In the genomic region with DNA sequence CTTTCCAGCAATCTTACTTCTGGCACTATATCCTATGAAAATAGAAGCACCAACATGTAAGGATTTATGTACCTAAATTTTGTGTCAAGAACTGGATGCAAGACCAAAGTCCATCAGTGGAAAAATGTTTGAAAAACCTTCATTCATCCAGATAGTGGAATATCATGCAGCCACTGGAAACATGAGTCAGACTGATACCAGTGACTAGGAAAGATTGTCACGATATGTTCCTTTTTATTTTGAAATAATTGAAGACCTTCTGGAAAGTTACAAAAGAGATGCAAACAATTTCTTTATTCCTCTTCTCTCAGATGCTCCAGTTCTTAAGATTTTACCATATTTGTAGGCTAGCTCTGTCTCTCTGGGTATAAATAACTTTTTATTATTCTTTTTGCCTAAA, we compare ENCODE assay signal across 23 cellular contexts. TPM values are rescaled to one million over a fixed set of nuclear protein-coding genes. Genes with fewer than 3 reads are reported as not detected.
"Had no signal": no experiment of that assay in that cellular context is flagged by ENCODE, and none has a peak within 500 bp of the region (broad histone marks: within the 10 kb centered on the region; RNA-seq: fewer than 3 reads in every experiment).

No MANE protein-coding gene starts in this region.

- H3K36me3 ChIP-seq: esophagus squamous epithelium, neutrophil, tibial nerve, upper lobe of right lung, vagina had no signal

- DNase-seq: dermis blood vessel endothelial cell; esophagus squamous epithelium; foreskin melanocyte; head of caudate nucleus; hypothalamus; islet precursor cell; mucosa of descending colon; naive thymus-derived CD8-positive, alpha-beta T cell; psoas muscle; retina; stimulated activated CD4-positive, alpha-beta T cell treated with anti-CD3 and anti-CD28 coated beads, Interleukin-2, amount 100 ng/mL, for 24 hours; stimulated activated CD4-positive, alpha-beta T cell treated with anti-CD3 and anti-CD28 coated beads, Interleukin-4, amount 100 ng/mL, for 4 hours; stimulated activated naive B cell treated with anti-CD40 and anti-IgM and Interleukin-4, amounts not matched to agents 10 μg/mL and 1 μg/mL and 100 μg/mL, for 72 hours; stimulated activated naive CD8-positive, alpha-beta T cell treated with anti-CD3 and anti-CD28 coated beads, Interleukin-15, amount 100 ng/mL, for 72 hours; testis; upper lobe of right lung had no signal

- H3K4me1 ChIP-seq: psoas muscle, testis, tibial nerve, upper lobe of right lung had no signal

- H3K9me3 ChIP-seq: esophagus squamous epithelium, mucosa of descending colon, neutrophil, psoas muscle, testis, upper lobe of right lung, vagina had no signal

- H3K27ac ChIP-seq: esophagus squamous epithelium, neutrophil, psoas muscle, skin epidermis, testis, tibial nerve, upper lobe of right lung, vagina had no signal

- H3K27me3 ChIP-seq: esophagus squamous epithelium, neutrophil, testis, tibial nerve, upper lobe of right lung, vagina had no signal

- H3K4me3 ChIP-seq: esophagus squamous epithelium, mucosa of descending colon, psoas muscle, skin epidermis, testis, tibial nerve, upper lobe of right lung, vagina had no signal

- ATAC-seq: left lobe of liver; mucosa of descending colon; naive thymus-derived CD8-positive, alpha-beta T cell; psoas muscle; sciatic nerve; stimulated activated naive B cell treated with anti-CD40 and anti-IgM and Interleukin-4, amounts not matched to agents 10 μg/mL and 1 μg/mL and 100 μg/mL, for 72 hours; stimulated activated naive CD8-positive, alpha-beta T cell treated with anti-CD3 and anti-CD28 coated beads, Interleukin-15, amount 100 ng/mL, for 72 hours; upper lobe of right lung had no signal

RNA-seq across cellular contexts. Expression of a gene that starts 40.5 kb away (rescaled TPM):
- total RNA-seq: naive thymus-derived CD8-positive, alpha-beta T cell had no signal
- polyA plus RNA-seq: naive thymus-derived CD8-positive, alpha-beta T cell; neural cell had no signal
